In the genomic region with DNA sequence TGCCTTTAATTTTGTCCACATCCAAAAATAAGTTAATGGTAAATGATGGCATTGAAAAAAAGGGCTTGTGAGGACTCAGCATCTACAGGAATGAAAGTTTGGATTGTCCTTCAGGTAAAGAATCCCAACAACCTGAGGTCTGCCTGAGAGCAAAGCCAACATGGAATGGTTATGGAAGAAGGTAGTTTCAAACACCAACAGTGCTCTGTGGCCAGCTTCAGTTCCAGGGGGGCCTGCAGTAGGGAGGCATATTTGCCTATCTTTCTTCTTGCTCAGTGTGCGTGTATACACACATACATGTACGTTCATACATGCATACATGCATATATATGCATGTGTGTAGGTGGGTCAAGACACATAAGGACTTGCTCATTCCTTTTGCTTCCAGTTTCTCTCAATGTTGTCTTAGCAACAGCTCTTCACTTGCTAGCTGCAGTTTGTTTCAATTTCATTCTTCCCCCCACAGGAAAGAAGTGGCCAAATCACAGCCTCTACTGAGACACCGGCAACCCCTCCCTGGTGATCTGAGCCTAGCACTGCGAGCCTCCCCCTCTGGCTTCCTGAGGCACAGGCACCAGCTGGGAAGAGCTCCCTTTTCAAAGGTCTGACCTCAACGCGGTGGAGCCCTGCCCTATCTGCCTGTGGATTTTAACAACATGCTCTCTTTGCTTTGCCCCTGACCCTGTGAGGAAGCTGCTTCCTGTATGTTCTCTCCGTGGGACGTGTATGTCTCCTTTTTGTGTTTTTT, we compare ENCODE assay signal across 2 cellular contexts.
TF ChIP-seq lines count a peak whose summit lies in the region.

No MANE protein-coding gene starts in this region.

TF ChIP-seq in SK-N-SH, 30 proteins besides CTCF, POLR2A, EP300 and RAD21 (continued from another document):
- TF ChIP-seq, protein P1, sequence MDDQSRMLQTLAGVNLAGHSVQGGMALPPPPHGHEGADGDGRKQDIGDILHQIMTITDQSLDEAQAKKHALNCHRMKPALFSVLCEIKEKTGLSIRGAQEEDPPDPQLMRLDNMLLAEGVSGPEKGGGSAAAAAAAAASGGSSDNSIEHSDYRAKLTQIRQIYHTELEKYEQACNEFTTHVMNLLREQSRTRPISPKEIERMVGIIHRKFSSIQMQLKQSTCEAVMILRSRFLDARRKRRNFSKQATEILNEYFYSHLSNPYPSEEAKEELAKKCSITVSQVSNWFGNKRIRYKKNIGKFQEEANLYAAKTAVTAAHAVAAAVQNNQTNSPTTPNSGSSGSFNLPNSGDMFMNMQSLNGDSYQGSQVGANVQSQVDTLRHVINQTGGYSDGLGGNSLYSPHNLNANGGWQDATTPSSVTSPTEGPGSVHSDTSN (IDR thresholded peaks at IDR 0.05), result no peak
- TF ChIP-seq, protein P2, sequence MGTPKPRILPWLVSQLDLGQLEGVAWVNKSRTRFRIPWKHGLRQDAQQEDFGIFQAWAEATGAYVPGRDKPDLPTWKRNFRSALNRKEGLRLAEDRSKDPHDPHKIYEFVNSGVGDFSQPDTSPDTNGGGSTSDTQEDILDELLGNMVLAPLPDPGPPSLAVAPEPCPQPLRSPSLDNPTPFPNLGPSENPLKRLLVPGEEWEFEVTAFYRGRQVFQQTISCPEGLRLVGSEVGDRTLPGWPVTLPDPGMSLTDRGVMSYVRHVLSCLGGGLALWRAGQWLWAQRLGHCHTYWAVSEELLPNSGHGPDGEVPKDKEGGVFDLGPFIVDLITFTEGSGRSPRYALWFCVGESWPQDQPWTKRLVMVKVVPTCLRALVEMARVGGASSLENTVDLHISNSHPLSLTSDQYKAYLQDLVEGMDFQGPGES (IDR thresholded peaks at IDR 0.05; ENCODE audit: low read depth, low read length), result no peak
- TF ChIP-seq RXRA (IDR thresholded peaks at IDR 0.05; ENCODE audit: borderline replicate concordance, low read depth) (no peak), FOXM1 (IDR thresholded peaks at IDR 0.05; ENCODE audit: low read depth) (no peak)
- TF ChIP-seq, protein P3, sequence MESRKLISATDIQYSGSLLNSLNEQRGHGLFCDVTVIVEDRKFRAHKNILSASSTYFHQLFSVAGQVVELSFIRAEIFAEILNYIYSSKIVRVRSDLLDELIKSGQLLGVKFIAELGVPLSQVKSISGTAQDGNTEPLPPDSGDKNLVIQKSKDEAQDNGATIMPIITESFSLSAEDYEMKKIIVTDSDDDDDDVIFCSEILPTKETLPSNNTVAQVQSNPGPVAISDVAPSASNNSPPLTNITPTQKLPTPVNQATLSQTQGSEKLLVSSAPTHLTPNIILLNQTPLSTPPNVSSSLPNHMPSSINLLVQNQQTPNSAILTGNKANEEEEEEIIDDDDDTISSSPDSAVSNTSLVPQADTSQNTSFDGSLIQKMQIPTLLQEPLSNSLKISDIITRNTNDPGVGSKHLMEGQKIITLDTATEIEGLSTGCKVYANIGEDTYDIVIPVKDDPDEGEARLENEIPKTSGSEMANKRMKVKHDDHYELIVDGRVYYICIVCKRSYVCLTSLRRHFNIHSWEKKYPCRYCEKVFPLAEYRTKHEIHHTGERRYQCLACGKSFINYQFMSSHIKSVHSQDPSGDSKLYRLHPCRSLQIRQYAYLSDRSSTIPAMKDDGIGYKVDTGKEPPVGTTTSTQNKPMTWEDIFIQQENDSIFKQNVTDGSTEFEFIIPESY (IDR thresholded peaks at IDR 0.05; ENCODE audit: borderline replicate concordance, low read depth), result no peak
- TF ChIP-seq, protein P4, sequence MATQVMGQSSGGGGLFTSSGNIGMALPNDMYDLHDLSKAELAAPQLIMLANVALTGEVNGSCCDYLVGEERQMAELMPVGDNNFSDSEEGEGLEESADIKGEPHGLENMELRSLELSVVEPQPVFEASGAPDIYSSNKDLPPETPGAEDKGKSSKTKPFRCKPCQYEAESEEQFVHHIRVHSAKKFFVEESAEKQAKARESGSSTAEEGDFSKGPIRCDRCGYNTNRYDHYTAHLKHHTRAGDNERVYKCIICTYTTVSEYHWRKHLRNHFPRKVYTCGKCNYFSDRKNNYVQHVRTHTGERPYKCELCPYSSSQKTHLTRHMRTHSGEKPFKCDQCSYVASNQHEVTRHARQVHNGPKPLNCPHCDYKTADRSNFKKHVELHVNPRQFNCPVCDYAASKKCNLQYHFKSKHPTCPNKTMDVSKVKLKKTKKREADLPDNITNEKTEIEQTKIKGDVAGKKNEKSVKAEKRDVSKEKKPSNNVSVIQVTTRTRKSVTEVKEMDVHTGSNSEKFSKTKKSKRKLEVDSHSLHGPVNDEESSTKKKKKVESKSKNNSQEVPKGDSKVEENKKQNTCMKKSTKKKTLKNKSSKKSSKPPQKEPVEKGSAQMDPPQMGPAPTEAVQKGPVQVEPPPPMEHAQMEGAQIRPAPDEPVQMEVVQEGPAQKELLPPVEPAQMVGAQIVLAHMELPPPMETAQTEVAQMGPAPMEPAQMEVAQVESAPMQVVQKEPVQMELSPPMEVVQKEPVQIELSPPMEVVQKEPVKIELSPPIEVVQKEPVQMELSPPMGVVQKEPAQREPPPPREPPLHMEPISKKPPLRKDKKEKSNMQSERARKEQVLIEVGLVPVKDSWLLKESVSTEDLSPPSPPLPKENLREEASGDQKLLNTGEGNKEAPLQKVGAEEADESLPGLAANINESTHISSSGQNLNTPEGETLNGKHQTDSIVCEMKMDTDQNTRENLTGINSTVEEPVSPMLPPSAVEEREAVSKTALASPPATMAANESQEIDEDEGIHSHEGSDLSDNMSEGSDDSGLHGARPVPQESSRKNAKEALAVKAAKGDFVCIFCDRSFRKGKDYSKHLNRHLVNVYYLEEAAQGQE (IDR thresholded peaks at IDR 0.05; ENCODE audit: low read depth, low read length), result no peak

TF ChIP-seq in SK-N-SH treated with all-trans-retinoic acid at 6 μM for 48 hours, 23 proteins besides CTCF, POLR2A, EP300 and RAD21 (continued from another document):
- TF ChIP-seq, protein P5, sequence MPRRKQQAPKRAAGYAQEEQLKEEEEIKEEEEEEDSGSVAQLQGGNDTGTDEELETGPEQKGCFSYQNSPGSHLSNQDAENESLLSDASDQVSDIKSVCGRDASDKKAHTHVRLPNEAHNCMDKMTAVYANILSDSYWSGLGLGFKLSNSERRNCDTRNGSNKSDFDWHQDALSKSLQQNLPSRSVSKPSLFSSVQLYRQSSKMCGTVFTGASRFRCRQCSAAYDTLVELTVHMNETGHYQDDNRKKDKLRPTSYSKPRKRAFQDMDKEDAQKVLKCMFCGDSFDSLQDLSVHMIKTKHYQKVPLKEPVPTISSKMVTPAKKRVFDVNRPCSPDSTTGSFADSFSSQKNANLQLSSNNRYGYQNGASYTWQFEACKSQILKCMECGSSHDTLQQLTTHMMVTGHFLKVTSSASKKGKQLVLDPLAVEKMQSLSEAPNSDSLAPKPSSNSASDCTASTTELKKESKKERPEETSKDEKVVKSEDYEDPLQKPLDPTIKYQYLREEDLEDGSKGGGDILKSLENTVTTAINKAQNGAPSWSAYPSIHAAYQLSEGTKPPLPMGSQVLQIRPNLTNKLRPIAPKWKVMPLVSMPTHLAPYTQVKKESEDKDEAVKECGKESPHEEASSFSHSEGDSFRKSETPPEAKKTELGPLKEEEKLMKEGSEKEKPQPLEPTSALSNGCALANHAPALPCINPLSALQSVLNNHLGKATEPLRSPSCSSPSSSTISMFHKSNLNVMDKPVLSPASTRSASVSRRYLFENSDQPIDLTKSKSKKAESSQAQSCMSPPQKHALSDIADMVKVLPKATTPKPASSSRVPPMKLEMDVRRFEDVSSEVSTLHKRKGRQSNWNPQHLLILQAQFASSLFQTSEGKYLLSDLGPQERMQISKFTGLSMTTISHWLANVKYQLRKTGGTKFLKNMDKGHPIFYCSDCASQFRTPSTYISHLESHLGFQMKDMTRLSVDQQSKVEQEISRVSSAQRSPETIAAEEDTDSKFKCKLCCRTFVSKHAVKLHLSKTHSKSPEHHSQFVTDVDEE (CRISPR knock-in tag; IDR thresholded peaks at IDR 0.05), result no peak
- TF ChIP-seq TOX (CRISPR knock-in tag; IDR thresholded peaks at IDR 0.05; ENCODE audit: borderline replicate concordance), result no peak
- no peak for TF ChIP-seq ZNF70 (CRISPR knock-in tag; IDR thresholded peaks at IDR 0.05)
- TF ChIP-seq, protein P6, sequence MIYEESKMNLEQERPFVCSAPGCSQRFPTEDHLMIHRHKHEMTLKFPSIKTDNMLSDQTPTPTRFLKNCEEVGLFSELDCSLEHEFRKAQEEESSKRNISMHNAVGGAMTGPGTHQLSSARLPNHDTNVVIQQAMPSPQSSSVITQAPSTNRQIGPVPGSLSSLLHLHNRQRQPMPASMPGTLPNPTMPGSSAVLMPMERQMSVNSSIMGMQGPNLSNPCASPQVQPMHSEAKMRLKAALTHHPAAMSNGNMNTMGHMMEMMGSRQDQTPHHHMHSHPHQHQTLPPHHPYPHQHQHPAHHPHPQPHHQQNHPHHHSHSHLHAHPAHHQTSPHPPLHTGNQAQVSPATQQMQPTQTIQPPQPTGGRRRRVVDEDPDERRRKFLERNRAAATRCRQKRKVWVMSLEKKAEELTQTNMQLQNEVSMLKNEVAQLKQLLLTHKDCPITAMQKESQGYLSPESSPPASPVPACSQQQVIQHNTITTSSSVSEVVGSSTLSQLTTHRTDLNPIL (CRISPR knock-in tag; IDR thresholded peaks at IDR 0.05; ENCODE audit: low read depth), result no peak
- no peak for TF ChIP-seq PPARA (CRISPR knock-in tag; IDR thresholded peaks at IDR 0.05; ENCODE audit: borderline replicate concordance)
